24 cellular contexts compared by ENCODE assay signal in genomic region chr1:150749720-150750311, GRCh38. TPM values are rescaled to one million over a fixed set of nuclear protein-coding genes. Genes with fewer than 3 reads are reported as not detected.
DNase-seq lines count a peak whose midpoint lies in the region; ATAC-seq and TF ChIP-seq lines count a peak whose summit lies in the region.
"Had no signal": no experiment of that assay in that cellular context is flagged by ENCODE, and none has a peak within 500 bp of the region (broad histone marks: within the 10 kb centered on the region; RNA-seq: fewer than 3 reads in every experiment).

No MANE protein-coding gene starts in this region.

- no peak overlapping the region for H3K4me3 Mint-ChIP-seq in CD14-positive monocyte
- H3K4me3 Mint-ChIP-seq: CD8-positive, alpha-beta memory T cell; GM23338 had no signal

- H3K27me3 Mint-ChIP-seq in CD14-positive monocyte (ENCODE audit: low read depth in 3 of 3), result peaks cover 0 to 1% (median 0%) of the 10 kb centered on the region in 3 donors
- H3K27me3 Mint-ChIP-seq: CD8-positive, alpha-beta memory T cell had no signal

- intact Hi-C loops in CD14-positive monocyte (cut with micrococcal nuclease), result loop anchor here (10.0 kb wide), 2 partner anchors 195 to 405 kb away; no protein-coding TSS in a partner anchor

- TF ChIP-seq CTCF in CD14-positive monocyte (IDR thresholded peaks at IDR 0.05) (no peak), RWPE1 (conservative IDR thresholded peaks at IDR 0.05; ENCODE audit: low read depth) (no peak)

- POLR2A ChIA-PET in RWPE1 (lab: Yijun Ruan, JAX; ENCODE audit: low non-redundant PET), result no interaction called here

- no peak overlapping the region for H3K4me3 ChIP-seq in mucosa of rectum (ENCODE audit: low read length in 2 of 2)
- H3K4me3 ChIP-seq: BLaER1 treated with 17β-estradiol and CSF1 and Interleukin-3, amounts not matched to agents 10 nM and 100 nM; GM23338; HAP-1 had no signal

- peaks cover 0 to 2% (median 0%) of the 10 kb centered on the region in 7 donors for H3K9me3 Mint-ChIP-seq in CD14-positive monocyte
- no peaks in the 10 kb centered on the region for H3K9me3 Mint-ChIP-seq in activated naive CD4-positive, alpha-beta T cell treated with anti-CD3 and anti-CD28 coated beads, Interleukin-2, amount 50 U/mL, for 72 hours
- H3K9me3 Mint-ChIP-seq: CD8-positive, alpha-beta memory T cell; GM23338 had no signal

- peaks cover 15% of the 10 kb centered on the region for H3K4me1 Mint-ChIP-seq in CD14-positive monocyte
- H3K4me1 Mint-ChIP-seq: CD8-positive, alpha-beta memory T cell had no signal

- H3K36me3 ChIP-seq in mucosa of rectum (ENCODE audit: control insufficient read depth in 2 of 2, insufficient read depth in 2 of 2, low read length in 2 of 2), result peaks cover 53 to 55% of the 10 kb centered on the region in 2 donors
- H3K36me3 ChIP-seq: HAP-1 had no signal

- peaks cover 5 to 40% of the 10 kb centered on the region in 2 donors for H3K4me1 ChIP-seq in mucosa of rectum (ENCODE audit: control insufficient read depth in 2 of 2, insufficient read depth in 2 of 2, low read length in 2 of 2)
- H3K4me1 ChIP-seq: BLaER1 treated with 17β-estradiol and CSF1 and Interleukin-3, amounts not matched to agents 10 nM and 100 nM had no signal

- no peaks in the 10 kb centered on the region for H3K9me3 ChIP-seq in mucosa of rectum (ENCODE audit: control insufficient read depth in 2 of 2, low read length in 2 of 2)
- H3K9me3 ChIP-seq: HAP-1 had no signal

- H3K27me3 ChIP-seq in mucosa of rectum (ENCODE audit: control insufficient read depth in 2 of 2, insufficient read depth in 2 of 2, low read length in 2 of 2), result no peaks in the 10 kb centered on the region
- H3K27me3 ChIP-seq: BLaER1 treated with 17β-estradiol and CSF1 and Interleukin-3, amounts not matched to agents 10 nM and 100 nM had no signal

- H3K27ac ChIP-seq in RWPE1 (peak overlapping the region; percentile 42), mucosa of rectum (ENCODE audit: low read depth in 2 of 2, low read length in 2 of 2) (peak overlapping the region; percentile 67 to 87)
- H3K27ac ChIP-seq: BLaER1 treated with 17β-estradiol and CSF1 and Interleukin-3, amounts not matched to agents 10 nM and 100 nM had no signal

- ATAC-seq in esophagus mucosa (peak; percentile 87), HG03045 (IDR thresholded peaks at IDR 0.05; ENCODE audit: unreplicated experiment) (no peak)
- ATAC-seq in activated naive CD4-positive, alpha-beta T cell treated with anti-CD3 and anti-CD28 coated beads, Interleukin-2, amount 50 U/mL, for 72 hours, result no peak
- ATAC-seq: GM23338, PC-3 had no signal

- peak overlapping the region in 5 of 7 donors; percentile 25 to 78 (median 68) for H3K27ac Mint-ChIP-seq in CD14-positive monocyte
- H3K27ac Mint-ChIP-seq in activated naive CD4-positive, alpha-beta T cell treated with anti-CD3 and anti-CD28 coated beads, Interleukin-2, amount 50 U/mL, for 72 hours, result peak overlapping the region in 1 of 2 donors; percentile 46
- H3K27ac Mint-ChIP-seq: GM23338 had no signal

- peak overlapping the region in 1 of 2 donors; percentile 25 for H3K9ac ChIP-seq in mucosa of rectum (ENCODE audit: low read depth in 1 of 2, low read length in 2 of 2)
- H3K9ac ChIP-seq: BLaER1 treated with 17β-estradiol and CSF1 and Interleukin-3, amounts not matched to agents 10 nM and 100 nM had no signal

- H3K36me3 Mint-ChIP-seq in CD14-positive monocyte, result peaks cover 43 to 62% of the 10 kb centered on the region in 2 donors
- H3K36me3 Mint-ChIP-seq in activated naive CD4-positive, alpha-beta T cell treated with anti-CD3 and anti-CD28 coated beads, Interleukin-2, amount 50 U/mL, for 72 hours, result peaks cover 8 to 11% of the 10 kb centered on the region in 2 donors

- CTCF ChIA-PET in RWPE1 (lab: Yijun Ruan, JAX), result no interaction called here

- DNase-seq in CD14-positive monocyte (ENCODE audit: low spot score), result no peak
- no peak for DNase-seq in RWPE1 (ENCODE audit: low spot score)
- DNase-seq in activated naive CD4-positive, alpha-beta T cell treated with Interleukin-2 at 50 U/mL for 16 hours, result no peak
- no peak for DNase-seq in activated naive CD4-positive, alpha-beta T cell treated with anti-CD3 and anti-CD28 coated beads, Interleukin-2, amount 50 U/mL, for 72 hours (ENCODE audit: low spot score in 2 of 2)
- DNase-seq: ACHN; Calu3; CD8-positive, alpha-beta memory T cell; DMS153; IMR-90; NCI-H1105 treated with DMSO at 0.1 percent for 48 hours; NCI-H1694; NCI-H2081 treated with DMSO at 0.1 percent for 48 hours; NCI-H446 treated with DMSO at 0.1 percent for 48 hours; NCI-H526 treated with DMSO at 0.1 percent for 48 hours; PC-3; SHP77 had no signal

RNA-seq across cellular contexts. Expression of gene CTSS, which starts 15.8 kb away (rescaled TPM):
- 1,000 to 10,000 TPM; 5,201 to 6,327 TPM for polyA plus RNA-seq in CD14-positive monocyte
- 19.6 TPM for total RNA-seq in esophagus mucosa
- 10 to 100 TPM; 53.4 to 88.4 TPM for total RNA-seq in activated naive CD4-positive, alpha-beta T cell treated with anti-CD3 and anti-CD28 coated beads, Interleukin-2, amount 50 U/mL, for 72 hours
- total RNA-seq: GM23338, PC-3 had no signal
- polyA plus RNA-seq: GM23338 had no signal

RNA-seq across cellular contexts. Expression of gene HORMAD1, which starts 29.1 kb away (rescaled TPM):
- polyA plus RNA-seq in CD14-positive monocyte, result under 1 TPM in 1 of 2 donors, not detected in 1; 0.48 TPM
- total RNA-seq in esophagus mucosa, result 11.1 TPM
- total RNA-seq in activated naive CD4-positive, alpha-beta T cell treated with anti-CD3 and anti-CD28 coated beads, Interleukin-2, amount 50 U/mL, for 72 hours, result under 1 TPM in 1 of 2 donors, not detected in 1; 0.32 TPM
- total RNA-seq: Calu3; CD8-positive, alpha-beta memory T cell; Daoy; GM23338; IMR-90; PC-3; RPMI7951 had no signal
- polyA plus RNA-seq: CD8-positive, alpha-beta memory T cell; GM23338; IMR-90 had no signal

RNA-seq across cellular contexts. Expression of gene GOLPH3L, which starts 52.9 kb away (rescaled TPM):
- 1 to 10 TPM; 1.5 to 4.7 TPM for polyA plus RNA-seq in CD14-positive monocyte
- 30.2 TPM for total RNA-seq in esophagus mucosa
- 10 to 100 TPM; 15.8 to 20.9 TPM for total RNA-seq in activated naive CD4-positive, alpha-beta T cell treated with anti-CD3 and anti-CD28 coated beads, Interleukin-2, amount 50 U/mL, for 72 hours

RNA-seq across cellular contexts. Expression of gene CTSK, which starts 58.2 kb away (rescaled TPM):
- 1 to 10 TPM; 2.1 to 2.4 TPM for polyA plus RNA-seq in CD14-positive monocyte
- total RNA-seq in esophagus mucosa, result 7.7 TPM
- total RNA-seq in activated naive CD4-positive, alpha-beta T cell treated with anti-CD3 and anti-CD28 coated beads, Interleukin-2, amount 50 U/mL, for 72 hours, result 1 to 10 TPM; 3.1 to 3.3 TPM
